22 cellular contexts compared by ENCODE assay signal in the genomic region with DNA sequence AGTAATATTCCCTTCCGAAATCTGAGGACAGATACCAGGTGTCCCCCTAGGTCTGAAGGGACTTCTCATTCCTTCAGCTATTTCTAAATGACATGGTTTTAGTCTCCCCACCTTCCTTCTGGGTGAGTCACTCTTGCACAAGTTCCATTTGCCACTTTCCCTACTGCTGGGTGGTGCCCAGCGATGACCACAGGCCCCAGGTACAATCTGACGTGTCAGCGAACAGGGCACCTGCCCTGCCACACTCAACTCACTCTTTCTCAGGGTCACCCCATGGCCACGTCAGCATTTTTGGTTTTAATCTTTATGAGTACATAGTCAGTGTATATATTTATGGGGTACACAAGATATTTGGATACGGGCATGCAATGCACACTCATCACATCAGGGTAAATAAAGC. TPM values are rescaled to one million over a fixed set of nuclear protein-coding genes. Genes with fewer than 3 reads are reported as not detected.
DNase-seq lines count a peak whose midpoint lies in the region; ATAC-seq, FAIRE-seq and TF ChIP-seq lines count a peak whose summit lies in the region.
"Had no signal": no experiment of that assay in that cellular context is flagged by ENCODE, and none has a peak within 500 bp of the region (broad histone marks: within the 10 kb centered on the region; RNA-seq: fewer than 3 reads in every experiment).

No MANE protein-coding gene starts in this region.

- ATAC-seq in A549 = no peak
- peak; percentile 8 for ATAC-seq in left colon
- no peak for ATAC-seq in GM21786 (IDR thresholded peaks at IDR 0.05; ENCODE audit: unreplicated experiment)
- no peak for ATAC-seq in HG02970 (IDR thresholded peaks at IDR 0.05; ENCODE audit: low FRiP score, unreplicated experiment)
- ATAC-seq: natural killer cell had no signal

- no peak overlapping the region for H3K27ac ChIP-seq in A549

- 70% methylated on average over 6 of the region's 6 CpGs for WGBS in A549 (ENCODE audit: missing lambda C conversion rate)

- DNase-seq in A549 (ENCODE audit: low read depth in 1 of 2, low spot score in 1 of 2) (no peak), HT-29 (ENCODE audit: low spot score) (peak; percentile 83), SW480 (ENCODE audit: low spot score) (peak; percentile 65), left colon (no peak), GM19239 (ENCODE audit: insufficient read length, low spot score) (no peak)
- no peak for DNase-seq in central memory CD4-positive, alpha-beta T cell
- DNase-seq: ACHN; activated CD8-positive, alpha-beta memory T cell treated with anti-CD3 and anti-CD28 coated beads for 24 hours; activated T-cell treated with anti-CD3 and anti-CD28 coated beads, Interleukin-2, amount 50 U/mL, for 72 hours; CD4-positive, CD25-positive, alpha-beta regulatory T cell; DMS79; foreskin melanocyte; mesenchymal stem cell; natural killer cell; NCI-H146; NCI-H2171 treated with DMSO at 0.1 percent for 48 hours; stimulated activated CD4-positive, alpha-beta T cell treated with anti-CD3 and anti-CD28 coated beads, Interleukin-2, amount 100 ng/mL, for 24 hours; T-helper 9 cell had no signal

- no peaks in the 10 kb centered on the region for H3K4me1 ChIP-seq in A549

- no peak for TF ChIP-seq CTCF in A549 (IDR thresholded peaks at IDR 0.05)

- TF ChIP-seq POLR2A in A549 (IDR thresholded peaks at IDR 0.05; ENCODE audit: low read length) = no peak

- CTCF ChIA-PET in A549 (lab: Yijun Ruan, JAX) = interaction anchor here (1.0 to 1.6 kb wide), 2 partner anchors 22 to 61 kb away, joined by 3 to 6 read pairs; no protein-coding TSS in a partner anchor

- no peak for TF ChIP-seq EP300 in A549 (IDR thresholded peaks at IDR 0.05)

- intact Hi-C loops in left colon (cut with DNase I, micrococcal nuclease) = no loop called here

- no peak for FAIRE-seq in A549 (lab: Jason Lieb, UNC)
- FAIRE-seq in GM19239 (lab: Jason Lieb, UNC) = no peak
- FAIRE-seq: keratinocyte had no signal

- POLR2A ChIA-PET in A549 (lab: Yijun Ruan, JAX) = no interaction called here

- H3K4me2 ChIP-seq in A549 = no peak overlapping the region

- no peak for TF ChIP-seq RAD21 in A549 (conservative IDR thresholded peaks at IDR 0.05 in 1 of 2, IDR thresholded peaks at IDR 0.05 in 1 of 2)

- H3K9me3 ChIP-seq in A549 = no peaks in the 10 kb centered on the region

- no peak overlapping the region for H3K4me3 ChIP-seq in A549

TF ChIP-seq in A549, 52 proteins besides CTCF, POLR2A, EP300 and RAD21:
- no peak for TF ChIP-seq KDM1A (IDR thresholded peaks at IDR 0.05; ENCODE audit: low read depth)
- TF ChIP-seq MAFK (IDR thresholded peaks at IDR 0.05; ENCODE audit: partially characterized antibody) = peak; percentile 56

RNA-seq across cellular contexts. Expression of a gene that starts 17.2 kb away (rescaled TPM):
- polyA plus RNA-seq in A549 (2011; rRNA removed) (not detected in 2 replicates), A549 (2017; fragmentation: RNase III; extraction: RNeasy Plus Mini Kit Qiagen cat#74134 plus additional on column Dnase treatment) (not detected in 3 replicates)
- polyA plus RNA-seq in A549 (2012; cell fraction: cytosol; rRNA removed) = not detected in 2 replicates
- 0.13 TPM in 1 of 2 replicates, not detected in the other for polyA plus RNA-seq in A549 (2012; cell fraction: nucleus; rRNA removed)
- polyA minus RNA-seq in A549 (2011; rRNA and poly(A)+ RNA removed) = not detected in 2 replicates
- 2.0 and 4.0 TPM in 2 replicates for total RNA-seq in HT-29 (2014; rRNA removed; shearing (Covaris generic))
- 10 to 100 TPM in 1 of 2 donors, 1 to 10 TPM in 1; 3.8 to 10.2 TPM for total RNA-seq in left colon
- total RNA-seq: HT1080 had no signal
- polyA plus RNA-seq: keratinocyte had no signal

Comparison
In these comparisons a context has a peak if more than half of its experiments do, and no peak if none do; other contexts are left out.
1. DNase-seq: peak in HT-29 (single experiment) and SW480 (single experiment); none in A549 (0 of 2), left colon (0 of 2), GM19239 (single experiment) and central memory CD4-positive, alpha-beta T cell (single experiment).